In genomic region chr16:16096858-16097213, GRCh38 we compare ENCODE assay signal across 1 cellular context.
TF ChIP-seq lines count a peak whose summit lies in the region.

No MANE protein-coding gene starts in this region.

TF ChIP-seq in IMR-90, 13 proteins besides CTCF, POLR2A, EP300 and RAD21:
- TF ChIP-seq MAFK (IDR thresholded peaks at IDR 0.05; ENCODE audit: low read depth, low read length) (no peak), FOS (IDR thresholded peaks at IDR 0.05; ENCODE audit: low read depth, low read length) (no peak), MXI1 (IDR thresholded peaks at IDR 0.05; ENCODE audit: borderline replicate concordance, low read depth, low read length) (no peak), MAZ (IDR thresholded peaks at IDR 0.05; ENCODE audit: borderline replicate concordance, low read depth, low read length) (no peak), ELK1 (IDR thresholded peaks at IDR 0.05; ENCODE audit: borderline replicate concordance, low read depth, low read length) (no peak), NFE2L2 (IDR thresholded peaks at IDR 0.05; ENCODE audit: low read depth, low read length) (no peak), RCOR1 (IDR thresholded peaks at IDR 0.05; ENCODE audit: insufficient replicate concordance, low read length) (no peak)
TF ChIP-seq in IMR-90: peak in this region for 0.
